Comparison of ENCODE assay signal across 1 cellular context in the genomic region with DNA sequence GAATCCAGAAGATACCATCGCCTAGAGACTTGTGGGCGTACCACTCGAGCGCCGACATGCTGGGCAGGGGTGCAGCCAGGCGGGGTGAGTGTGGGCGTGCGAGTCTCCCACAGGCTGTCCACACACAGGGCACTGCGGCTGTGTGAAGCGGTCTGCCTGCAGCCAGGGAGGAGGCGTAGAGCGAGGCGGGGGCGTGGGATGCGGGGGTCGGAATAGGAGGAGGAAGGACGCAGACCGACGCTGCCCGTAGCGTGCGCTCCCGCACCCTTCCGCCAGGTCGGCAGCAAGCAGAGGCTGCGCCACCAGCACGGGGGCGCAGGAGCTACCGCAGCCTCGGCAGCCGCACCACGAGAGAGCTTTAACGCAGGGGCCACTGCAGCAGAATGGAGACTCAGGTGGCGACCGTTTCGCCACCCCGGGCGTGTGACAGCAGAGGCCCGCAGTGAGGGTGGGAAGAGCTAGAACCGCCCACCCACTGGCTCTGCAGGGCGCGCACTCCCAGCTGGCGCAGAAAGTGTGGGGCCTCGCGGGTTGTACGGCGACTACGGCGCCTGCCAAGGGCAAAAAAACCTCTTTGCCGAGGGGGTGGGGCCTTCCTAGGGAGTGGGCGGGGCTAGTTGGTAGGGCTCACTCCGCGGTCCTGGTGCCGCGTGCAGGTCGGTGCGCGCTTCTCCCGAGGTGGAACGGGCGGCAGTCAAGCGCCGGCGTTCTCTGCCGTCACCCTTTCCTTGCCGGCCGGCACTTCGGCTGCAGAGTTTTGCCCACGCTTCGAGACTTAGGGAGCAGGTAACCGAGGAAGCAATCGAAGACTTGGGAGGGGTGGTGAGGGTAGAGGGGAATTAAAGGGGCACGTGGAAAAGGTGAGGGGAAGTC.
TF ChIP-seq lines count a peak whose summit lies in the region.

A gene (minus strand): TSS at position 537 of the 873 bp plus-strand sequence. CDS start 479 bp downstream, at position 58.
A gene with protein sequence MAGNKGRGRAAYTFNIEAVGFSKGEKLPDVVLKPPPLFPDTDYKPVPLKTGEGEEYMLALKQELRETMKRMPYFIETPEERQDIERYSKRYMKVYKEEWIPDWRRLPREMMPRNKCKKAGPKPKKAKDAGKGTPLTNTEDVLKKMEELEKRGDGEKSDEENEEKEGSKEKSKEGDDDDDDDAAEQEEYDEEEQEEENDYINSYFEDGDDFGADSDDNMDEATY (plus strand): TSS at position 630 of the 873 bp plus-strand sequence. CDS start 10,704 bp downstream, outside the sequence.

TF ChIP-seq in K562, 482 proteins besides CTCF, POLR2A, EP300 and RAD21 (continued from another document and continues in another):
- TF ChIP-seq FOXK1 (CRISPR knock-in tag; IDR thresholded peaks at IDR 0.05; ENCODE audit: borderline replicate concordance) (0 out of 2 replicates have a peak, but pooled peaks have one; percentile 35), PHF8 (IDR thresholded peaks at IDR 0.05; ENCODE audit: borderline replicate concordance, low read length) (peak; percentile 95), MEIS2 (IDR thresholded peaks at IDR 0.05; ENCODE audit: partially characterized antibody) (no peak), ZNF274 (IDR thresholded peaks at IDR 0.05; ENCODE audit: borderline replicate concordance, low read depth, low read length) (no peak), BCOR (IDR thresholded peaks at IDR 0.05) (peak; percentile 74; the same call in 1 of the 2 replicates), HNRNPK (IDR thresholded peaks at IDR 0.05; ENCODE audit: low read depth, low read length, poor library complexity, severe bottlenecking) (peak; percentile 14), DACH1 (IDR thresholded peaks at IDR 0.05; ENCODE audit: partially characterized antibody) (peak; percentile 87), SMAD3 (CRISPR knock-in tag; conservative IDR thresholded peaks at IDR 0.05) (0 out of 2 replicates have a peak, but pooled peaks have one; percentile 47), L3MBTL2 (IDR thresholded peaks at IDR 0.05) (peak; percentile 93), ZNF3 (CRISPR knock-in tag; IDR thresholded peaks at IDR 0.05) (no peak), KDM1A (IDR thresholded peaks at IDR 0.05) (no peak), HMGN3 (IDR thresholded peaks at IDR 0.05; ENCODE audit: borderline replicate concordance, extremely low read depth, insufficient read length, low read depth, low read length) (peak; percentile 66), BRCA1 (IDR thresholded peaks at IDR 0.05) (no peak), BRCA1 (CRISPR knock-in tag; IDR thresholded peaks at IDR 0.05) (no peak), STAT5B (CRISPR knock-in tag; IDR thresholded peaks at IDR 0.05) (no peak), NCOA4 (IDR thresholded peaks at IDR 0.05; ENCODE audit: partially characterized antibody) (no peak), ZC3H8 (IDR thresholded peaks at IDR 0.05) (no peak), NR2F6 (CRISPR knock-in tag; IDR thresholded peaks at IDR 0.05) (no peak), BHLHE40 (IDR thresholded peaks at IDR 0.05; ENCODE audit: low read length) (peak; percentile 75), JUNB (CRISPR knock-in tag; conservative IDR thresholded peaks at IDR 0.05) (no peak), SRSF1 (IDR thresholded peaks at IDR 0.05; ENCODE audit: low read depth, low read length) (peak; percentile 41; the same call in 1 of the 2 replicates), ZNF445 (CRISPR knock-in tag; IDR thresholded peaks at IDR 0.05; ENCODE audit: low read depth) (no peak), ELF2 (CRISPR knock-in tag; IDR thresholded peaks at IDR 0.05) (0 out of 2 replicates have a peak, but pooled peaks have one; percentile 18), ZFP36 (IDR thresholded peaks at IDR 0.05; ENCODE audit: low read depth, low read length, partially characterized antibody) (no peak), FOXP1 (CRISPR knock-in tag; IDR thresholded peaks at IDR 0.05) (peak; percentile 93), TRIM24 (IDR thresholded peaks at IDR 0.05) (0 out of 4 replicates have a peak, but pooled peaks of 1 of the 2 experiments have one; percentile 66), CBX3 (IDR thresholded peaks at IDR 0.05; ENCODE audit: borderline replicate concordance in 1 of 2, low read length in 2 of 2) (peak in 1 of 2 experiments; percentile 7; a peak in 1 of 3 replicates), PCBP1 (IDR thresholded peaks at IDR 0.05; ENCODE audit: low read depth, low read length, poor library complexity, severe bottlenecking) (peak; percentile 18), CHCHD3 (CRISPR knock-in tag; IDR thresholded peaks at IDR 0.05) (0 out of 2 replicates have a peak, but pooled peaks have one; percentile 77), ZNF133 (CRISPR knock-in tag; IDR thresholded peaks at IDR 0.05) (no peak), CHD1 (IDR thresholded peaks at IDR 0.05; ENCODE audit: low read length) (peak; percentile 41), ZNF583 (CRISPR knock-in tag; IDR thresholded peaks at IDR 0.05) (peak; percentile 30; the same call in 1 of the 2 replicates), ZNF134 (CRISPR knock-in tag; conservative IDR thresholded peaks at IDR 0.05) (no peak), ZNF644 (tag; IDR thresholded peaks at IDR 0.05; ENCODE audit: low read depth) (no peak), ZNF79 (CRISPR knock-in tag; IDR thresholded peaks at IDR 0.05; ENCODE audit: low read depth) (no peak), ZBTB1 (CRISPR knock-in tag; IDR thresholded peaks at IDR 0.05; ENCODE audit: borderline replicate concordance, low read depth) (peak; percentile 38; the same call in 1 of the 2 replicates), JUND (IDR thresholded peaks at IDR 0.05; ENCODE audit: borderline replicate concordance, low read depth, low read length) (peak; percentile 49; the same call in 1 of the 2 replicates), JUND (tag; IDR thresholded peaks at IDR 0.05; ENCODE audit: borderline replicate concordance, low read depth, low read length) (no peak), TEAD4 (IDR thresholded peaks at IDR 0.05; ENCODE audit: low read length) (peak; percentile 78; the same call in 1 of the 2 replicates), TEAD4 (CRISPR knock-in tag; IDR thresholded peaks at IDR 0.05; ENCODE audit: borderline replicate concordance) (no peak), RBM39 (optimal IDR thresholded peaks at IDR 0.05; ENCODE audit: low read depth, low read length) (no peak), ZNF239 (CRISPR knock-in tag; IDR thresholded peaks at IDR 0.05) (no peak), ZNF143 (CRISPR knock-in tag; IDR thresholded peaks at IDR 0.05) (no peak; the same call in 1 of the 2 replicates), ADNP (tag; IDR thresholded peaks at IDR 0.05) (no peak), MEF2A (IDR thresholded peaks at IDR 0.05; ENCODE audit: control insufficient read depth, low read depth, low read length) (no peak), MAFK (IDR thresholded peaks at IDR 0.05; ENCODE audit: low read length) (no peak), NFYB (IDR thresholded peaks at IDR 0.05; ENCODE audit: extremely low read depth, insufficient read length) (no peak), FOXK2 (conservative IDR thresholded peaks at IDR 0.05 in 1 of 2, IDR thresholded peaks at IDR 0.05 in 1 of 2; ENCODE audit: low read depth in 2 of 2) (peak in 1 of 2 experiments; percentile 26; a peak in 1 of 4 replicates)
- TF ChIP-seq, protein P1, sequence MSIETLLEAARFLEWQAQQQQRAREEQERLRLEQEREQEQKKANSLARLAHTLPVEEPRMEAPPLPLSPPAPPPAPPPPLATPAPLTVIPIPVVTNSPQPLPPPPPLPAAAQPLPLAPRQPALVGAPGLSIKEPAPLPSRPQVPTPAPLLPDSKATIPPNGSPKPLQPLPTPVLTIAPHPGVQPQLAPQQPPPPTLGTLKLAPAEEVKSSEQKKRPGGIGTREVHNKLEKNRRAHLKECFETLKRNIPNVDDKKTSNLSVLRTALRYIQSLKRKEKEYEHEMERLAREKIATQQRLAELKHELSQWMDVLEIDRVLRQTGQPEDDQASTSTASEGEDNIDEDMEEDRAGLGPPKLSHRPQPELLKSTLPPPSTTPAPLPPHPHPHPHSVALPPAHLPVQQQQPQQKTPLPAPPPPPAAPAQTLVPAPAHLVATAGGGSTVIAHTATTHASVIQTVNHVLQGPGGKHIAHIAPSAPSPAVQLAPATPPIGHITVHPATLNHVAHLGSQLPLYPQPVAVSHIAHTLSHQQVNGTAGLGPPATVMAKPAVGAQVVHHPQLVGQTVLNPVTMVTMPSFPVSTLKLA (conservative IDR thresholded peaks at IDR 0.05): peak; percentile 71 to 90
- TF ChIP-seq, protein P2, sequence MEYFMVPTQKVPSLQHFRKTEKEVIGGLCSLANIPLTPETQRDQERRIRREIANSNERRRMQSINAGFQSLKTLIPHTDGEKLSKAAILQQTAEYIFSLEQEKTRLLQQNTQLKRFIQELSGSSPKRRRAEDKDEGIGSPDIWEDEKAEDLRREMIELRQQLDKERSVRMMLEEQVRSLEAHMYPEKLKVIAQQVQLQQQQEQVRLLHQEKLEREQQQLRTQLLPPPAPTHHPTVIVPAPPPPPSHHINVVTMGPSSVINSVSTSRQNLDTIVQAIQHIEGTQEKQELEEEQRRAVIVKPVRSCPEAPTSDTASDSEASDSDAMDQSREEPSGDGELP (CRISPR knock-in tag; IDR thresholded peaks at IDR 0.05; ENCODE audit: borderline replicate concordance): peak; percentile 99
- TF ChIP-seq, protein P3, sequence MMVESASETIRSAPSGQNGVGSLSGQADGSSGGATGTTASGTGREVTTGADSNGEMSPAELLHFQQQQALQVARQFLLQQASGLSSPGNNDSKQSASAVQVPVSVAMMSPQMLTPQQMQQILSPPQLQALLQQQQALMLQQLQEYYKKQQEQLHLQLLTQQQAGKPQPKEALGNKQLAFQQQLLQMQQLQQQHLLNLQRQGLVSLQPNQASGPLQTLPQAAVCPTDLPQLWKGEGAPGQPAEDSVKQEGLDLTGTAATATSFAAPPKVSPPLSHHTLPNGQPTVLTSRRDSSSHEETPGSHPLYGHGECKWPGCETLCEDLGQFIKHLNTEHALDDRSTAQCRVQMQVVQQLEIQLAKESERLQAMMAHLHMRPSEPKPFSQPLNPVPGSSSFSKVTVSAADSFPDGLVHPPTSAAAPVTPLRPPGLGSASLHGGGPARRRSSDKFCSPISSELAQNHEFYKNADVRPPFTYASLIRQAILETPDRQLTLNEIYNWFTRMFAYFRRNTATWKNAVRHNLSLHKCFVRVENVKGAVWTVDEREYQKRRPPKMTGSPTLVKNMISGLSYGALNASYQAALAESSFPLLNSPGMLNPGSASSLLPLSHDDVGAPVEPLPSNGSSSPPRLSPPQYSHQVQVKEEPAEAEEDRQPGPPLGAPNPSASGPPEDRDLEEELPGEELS (CRISPR knock-in tag; IDR thresholded peaks at IDR 0.05; ENCODE audit: borderline replicate concordance): no peak
- TF ChIP-seq, protein P4, sequence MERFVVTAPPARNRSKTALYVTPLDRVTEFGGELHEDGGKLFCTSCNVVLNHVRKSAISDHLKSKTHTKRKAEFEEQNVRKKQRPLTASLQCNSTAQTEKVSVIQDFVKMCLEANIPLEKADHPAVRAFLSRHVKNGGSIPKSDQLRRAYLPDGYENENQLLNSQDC (CRISPR knock-in tag; IDR thresholded peaks at IDR 0.05): 0 out of 2 replicates have a peak, but pooled peaks have one; percentile 14
- TF ChIP-seq, protein P5, sequence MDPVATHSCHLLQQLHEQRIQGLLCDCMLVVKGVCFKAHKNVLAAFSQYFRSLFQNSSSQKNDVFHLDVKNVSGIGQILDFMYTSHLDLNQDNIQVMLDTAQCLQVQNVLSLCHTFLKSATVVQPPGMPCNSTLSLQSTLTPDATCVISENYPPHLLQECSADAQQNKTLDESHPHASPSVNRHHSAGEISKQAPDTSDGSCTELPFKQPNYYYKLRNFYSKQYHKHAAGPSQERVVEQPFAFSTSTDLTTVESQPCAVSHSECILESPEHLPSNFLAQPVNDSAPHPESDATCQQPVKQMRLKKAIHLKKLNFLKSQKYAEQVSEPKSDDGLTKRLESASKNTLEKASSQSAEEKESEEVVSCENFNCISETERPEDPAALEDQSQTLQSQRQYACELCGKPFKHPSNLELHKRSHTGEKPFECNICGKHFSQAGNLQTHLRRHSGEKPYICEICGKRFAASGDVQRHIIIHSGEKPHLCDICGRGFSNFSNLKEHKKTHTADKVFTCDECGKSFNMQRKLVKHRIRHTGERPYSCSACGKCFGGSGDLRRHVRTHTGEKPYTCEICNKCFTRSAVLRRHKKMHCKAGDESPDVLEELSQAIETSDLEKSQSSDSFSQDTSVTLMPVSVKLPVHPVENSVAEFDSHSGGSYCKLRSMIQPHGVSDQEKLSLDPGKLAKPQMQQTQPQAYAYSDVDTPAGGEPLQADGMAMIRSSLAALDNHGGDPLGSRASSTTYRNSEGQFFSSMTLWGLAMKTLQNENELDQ (CRISPR knock-in tag; IDR thresholded peaks at IDR 0.05; ENCODE audit: borderline replicate concordance): no peak; the same call in 1 of the 2 replicates
- TF ChIP-seq, protein P6, sequence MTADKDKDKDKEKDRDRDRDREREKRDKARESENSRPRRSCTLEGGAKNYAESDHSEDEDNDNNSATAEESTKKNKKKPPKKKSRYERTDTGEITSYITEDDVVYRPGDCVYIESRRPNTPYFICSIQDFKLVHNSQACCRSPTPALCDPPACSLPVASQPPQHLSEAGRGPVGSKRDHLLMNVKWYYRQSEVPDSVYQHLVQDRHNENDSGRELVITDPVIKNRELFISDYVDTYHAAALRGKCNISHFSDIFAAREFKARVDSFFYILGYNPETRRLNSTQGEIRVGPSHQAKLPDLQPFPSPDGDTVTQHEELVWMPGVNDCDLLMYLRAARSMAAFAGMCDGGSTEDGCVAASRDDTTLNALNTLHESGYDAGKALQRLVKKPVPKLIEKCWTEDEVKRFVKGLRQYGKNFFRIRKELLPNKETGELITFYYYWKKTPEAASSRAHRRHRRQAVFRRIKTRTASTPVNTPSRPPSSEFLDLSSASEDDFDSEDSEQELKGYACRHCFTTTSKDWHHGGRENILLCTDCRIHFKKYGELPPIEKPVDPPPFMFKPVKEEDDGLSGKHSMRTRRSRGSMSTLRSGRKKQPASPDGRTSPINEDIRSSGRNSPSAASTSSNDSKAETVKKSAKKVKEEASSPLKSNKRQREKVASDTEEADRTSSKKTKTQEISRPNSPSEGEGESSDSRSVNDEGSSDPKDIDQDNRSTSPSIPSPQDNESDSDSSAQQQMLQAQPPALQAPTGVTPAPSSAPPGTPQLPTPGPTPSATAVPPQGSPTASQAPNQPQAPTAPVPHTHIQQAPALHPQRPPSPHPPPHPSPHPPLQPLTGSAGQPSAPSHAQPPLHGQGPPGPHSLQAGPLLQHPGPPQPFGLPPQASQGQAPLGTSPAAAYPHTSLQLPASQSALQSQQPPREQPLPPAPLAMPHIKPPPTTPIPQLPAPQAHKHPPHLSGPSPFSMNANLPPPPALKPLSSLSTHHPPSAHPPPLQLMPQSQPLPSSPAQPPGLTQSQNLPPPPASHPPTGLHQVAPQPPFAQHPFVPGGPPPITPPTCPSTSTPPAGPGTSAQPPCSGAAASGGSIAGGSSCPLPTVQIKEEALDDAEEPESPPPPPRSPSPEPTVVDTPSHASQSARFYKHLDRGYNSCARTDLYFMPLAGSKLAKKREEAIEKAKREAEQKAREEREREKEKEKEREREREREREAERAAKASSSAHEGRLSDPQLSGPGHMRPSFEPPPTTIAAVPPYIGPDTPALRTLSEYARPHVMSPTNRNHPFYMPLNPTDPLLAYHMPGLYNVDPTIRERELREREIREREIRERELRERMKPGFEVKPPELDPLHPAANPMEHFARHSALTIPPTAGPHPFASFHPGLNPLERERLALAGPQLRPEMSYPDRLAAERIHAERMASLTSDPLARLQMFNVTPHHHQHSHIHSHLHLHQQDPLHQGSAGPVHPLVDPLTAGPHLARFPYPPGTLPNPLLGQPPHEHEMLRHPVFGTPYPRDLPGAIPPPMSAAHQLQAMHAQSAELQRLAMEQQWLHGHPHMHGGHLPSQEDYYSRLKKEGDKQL (CRISPR knock-in tag; IDR thresholded peaks at IDR 0.05; ENCODE audit: borderline replicate concordance): 0 out of 2 replicates have a peak, but pooled peaks have one; percentile 66
